Comparison of ENCODE assay signal across 8 cellular contexts in the genomic region with DNA sequence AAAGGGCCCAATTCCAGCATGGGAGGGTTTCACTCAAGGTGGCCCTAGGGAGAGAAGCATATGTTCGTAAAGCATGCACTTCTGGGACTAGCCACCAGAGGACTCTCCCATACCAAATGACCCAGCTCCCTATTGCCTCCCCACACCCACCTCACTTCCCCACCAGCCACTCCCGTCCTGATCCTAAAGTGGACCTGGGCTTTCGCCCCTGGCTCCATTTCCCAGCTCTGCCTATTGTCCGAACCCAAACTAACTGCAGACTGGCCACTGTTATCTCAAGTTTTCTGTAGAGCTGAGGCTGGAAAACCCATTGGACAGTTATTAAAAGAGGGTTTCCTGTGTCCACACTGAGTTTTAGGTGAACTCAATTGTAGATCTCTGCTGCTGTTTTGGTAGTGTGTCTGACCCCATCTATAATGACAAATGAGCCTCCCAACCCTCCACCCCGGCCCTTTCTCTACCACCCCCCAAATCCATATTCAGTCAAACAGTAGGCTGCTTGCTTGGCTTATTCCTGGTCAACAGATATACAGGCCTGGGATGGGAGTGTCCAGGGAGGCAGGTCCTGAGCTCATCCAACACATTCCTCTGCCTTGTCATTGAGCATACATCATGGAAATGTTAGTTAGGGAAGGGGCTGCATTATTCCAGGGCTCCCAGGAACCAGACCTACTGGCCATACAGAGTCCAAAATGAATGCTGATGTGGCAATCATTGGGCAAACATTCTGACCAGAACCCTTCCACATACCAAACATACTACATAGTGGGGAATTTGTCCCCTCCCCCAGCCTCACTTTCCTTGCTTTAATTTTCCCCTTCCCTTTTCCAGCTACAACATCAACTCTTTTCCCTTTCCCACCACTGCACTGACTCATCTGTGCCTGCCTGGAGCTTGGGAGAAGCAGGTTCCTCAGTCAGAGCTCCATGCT. TPM values are rescaled to one million over a fixed set of nuclear protein-coding genes. Genes with fewer than 3 reads are reported as not detected.
DNase-seq lines count a peak whose midpoint lies in the region; ATAC-seq, FAIRE-seq and TF ChIP-seq lines count a peak whose summit lies in the region.

No MANE protein-coding gene starts in this region.

- H3K27ac ChIP-seq in GM23248 (peak overlapping the region; percentile 71), KMS-11 (no peak overlapping the region), HepG2 (ENCODE audit: extremely low read length, insufficient read depth, low read length) (peak overlapping the region; percentile 63)

- CTCF ChIA-PET in HepG2 (lab: Yijun Ruan, JAX; ENCODE audit: low intra/inter-chr PET ratio, low total read pairs) = interaction anchor here (1.1 to 3.1 kb wide), 4 partner anchors 176 to 274 kb away, joined by 3 to 27 read pairs (median 12); a partner anchor contains a TSS

- H3F3A ChIP-seq in GM23248 (ENCODE audit: insufficient read depth) = peaks cover 12% of the 10 kb centered on the region

- H3K4me3 ChIP-seq in GM23248 (no peak overlapping the region), KMS-11 (IDR thresholded peaks at IDR 0.05; ENCODE audit: insufficient read depth, low read depth, low read length) (no peak overlapping the region), HepG2 (replicated peaks in 1 of 3; ENCODE audit: insufficient read depth in 1 of 3, low read depth in 2 of 3, low read length in 3 of 3) (peak overlapping the region; percentile 14 to 58 (median 52); a peak in 5 of 6 replicates)

- peaks cover 27% of the 10 kb centered on the region for H3K4me1 ChIP-seq in GM23248 (ENCODE audit: insufficient read depth)
- no peaks in the 10 kb centered on the region for H3K4me1 ChIP-seq in KMS-11 (ENCODE audit: low read depth, poor library complexity, severe bottlenecking)
- H3K4me1 ChIP-seq in HepG2 (ENCODE audit: insufficient read depth, low read length) = peaks cover 57% of the 10 kb centered on the region

- H3K4me2 ChIP-seq in GM23248 (ENCODE audit: unreplicated experiment) (peak overlapping the region; percentile 72), KMS-11 (no peak overlapping the region), HepG2 (ENCODE audit: low read depth, low read length) (peak overlapping the region; percentile 88)

- H2AFZ ChIP-seq in GM23248 (peak overlapping the region; percentile 83), KMS-11 (ENCODE audit: low read depth) (no peak overlapping the region; the same call in 1 of the 2 replicates), HepG2 (ENCODE audit: low read length) (no peak overlapping the region)

- 11 to 12% methylated on average over 5 of the region's 5 CpGs for WGBS in GM23248 (ENCODE audit: low coverage in 1 of 2, low lambda C conversion rate in 2 of 2, missing lambda C conversion rate in 2 of 2), 2 experiments
- 3% methylated on average over 5 of the region's 5 CpGs for WGBS in HepG2 (ENCODE audit: low lambda C conversion rate)

- TF ChIP-seq CTCF in KMS-11 (conservative IDR thresholded peaks at IDR 0.05; ENCODE audit: low read depth, low read length) (peak; percentile 76), HepG2 (CRISPR knock-in tag; IDR thresholded peaks at IDR 0.05) (peak; percentile 95)

- H3K9me2 ChIP-seq in GM23248 (ENCODE audit: insufficient read depth) = no peaks in the 10 kb centered on the region

- H3K9me3 ChIP-seq in GM23248 (ENCODE audit: low read depth) = no peaks in the 10 kb centered on the region
- no peaks in the 10 kb centered on the region for H3K9me3 ChIP-seq in HepG2 (ENCODE audit: low read length)

- H3K36me3 ChIP-seq in GM23248 (ENCODE audit: low read depth) = no peaks in the 10 kb centered on the region
- H3K36me3 ChIP-seq in KMS-11 (ENCODE audit: insufficient read depth) = no peaks in the 10 kb centered on the region
- no peaks in the 10 kb centered on the region for H3K36me3 ChIP-seq in HepG2 (replicated peaks in 1 of 2; ENCODE audit: control insufficient read depth in 1 of 2, insufficient read depth in 2 of 2, low read length in 2 of 2)

- POLR2A ChIA-PET in HepG2 (lab: Yijun Ruan, JAX) = interaction anchor here (0.8 to 3.1 kb wide), 25 partner anchors 10 to 274 kb away, joined by 3 to 43 read pairs (median 5); a partner anchor contains a TSS

- H3K9ac ChIP-seq in GM23248 (peak overlapping the region; percentile 59; the same call in 1 of the 2 replicates), KMS-11 (no peak overlapping the region), HepG2 (ENCODE audit: insufficient read depth, low read depth, low read length) (peak overlapping the region; percentile 70)

- H3K79me2 ChIP-seq in GM23248 (ENCODE audit: insufficient read depth) = no peaks in the 10 kb centered on the region
- H3K79me2 ChIP-seq in KMS-11 (ENCODE audit: insufficient read depth, low read depth) = no peaks in the 10 kb centered on the region
- H3K79me2 ChIP-seq in HepG2 (ENCODE audit: insufficient read depth, low read length) = no peaks in the 10 kb centered on the region

- TF ChIP-seq POLR2A in HepG2 (IDR thresholded peaks at IDR 0.05; ENCODE audit: insufficient read depth in 1 of 2, low read depth in 2 of 2, low read length in 2 of 2) = no peak

- DNase-seq in activated CD4-positive, CD25-positive, alpha-beta regulatory T cell treated with anti-CD3 and anti-CD28 coated beads, Interleukin-2, amount 50 U/mL, for 72 hours = peak; percentile 42
- DNase-seq in GM23248 = peak; percentile 81
- DNase-seq in SK-N-DZ (ENCODE audit: low spot score) = peak; percentile 66
- peak; percentile 86 for DNase-seq in cerebellum (ENCODE audit: low spot score)
- DNase-seq in HepG2 (ENCODE audit: low spot score) = peak; percentile 97
- DNase-seq in stimulated activated naive CD8-positive, alpha-beta T cell treated with anti-CD3 and anti-CD28 coated beads, Interleukin-15, Interleukin-2, amounts not matched to agents 100 U/mL and 50 U/mL, for 24 hours = peak; percentile 37

- TF ChIP-seq RAD21 in HepG2 (CRISPR knock-in tag; IDR thresholded peaks at IDR 0.05) = peak; percentile 96

- BruUV-seq in HepG2 (replicated peaks; lab: Mats Ljungman, UMichigan) = TSS peak; percentile 80

- in situ Hi-C loops in GM23248 (cut with MboI) = loop anchor here (5.0 kb wide), 1 partner anchor 276 kb away; no protein-coding TSS in a partner anchor
- in situ Hi-C loops in HepG2 (cut with HindIII; ENCODE audit: extremely low pct_ligation_motif_present, low pct_unique_long_range_greater_than_20kb) = loop anchor here (5.0 kb wide), 1 partner anchor 176 kb away; a partner anchor contains a TSS

- no peaks in the 10 kb centered on the region for H3K27me3 ChIP-seq in GM23248 (replicated peaks; ENCODE audit: insufficient read depth)
- H3K27me3 ChIP-seq in KMS-11 (ENCODE audit: insufficient read depth, low read depth) = no peaks in the 10 kb centered on the region
- no peaks in the 10 kb centered on the region for H3K27me3 ChIP-seq in HepG2 (ENCODE audit: control insufficient read depth in 1 of 2, insufficient read depth in 2 of 2, low read length in 2 of 2)

- no peaks in the 10 kb centered on the region for H4K20me1 ChIP-seq in GM23248 (ENCODE audit: insufficient read depth)
- H4K20me1 ChIP-seq in KMS-11 (ENCODE audit: insufficient read depth) = no peaks in the 10 kb centered on the region
- H4K20me1 ChIP-seq in HepG2 (ENCODE audit: insufficient read depth, low read length) = no peaks in the 10 kb centered on the region

- peak in 1 of 2 experiments; percentile 56; a peak in 1 of 4 replicates for TF ChIP-seq EP300 in HepG2 (IDR thresholded peaks at IDR 0.05; ENCODE audit: low read depth in 2 of 2, low read length in 2 of 2)
- TF ChIP-seq EP300 in HepG2 (CRISPR knock-in tag; IDR thresholded peaks at IDR 0.05; ENCODE audit: borderline replicate concordance) = peak; percentile 22; the same call in 1 of the 2 replicates

- peak; percentile 89 for FAIRE-seq in HepG2 (lab: Jason Lieb, UNC)

- intact Hi-C loops in HepG2 (cut with micrococcal nuclease; ENCODE audit: unreplicated experiment) = loop anchor here (1.0 to 5.0 kb wide), 4 partner anchors 17 to 275 kb away; no protein-coding TSS in a partner anchor

- no peak for ATAC-seq in activated CD4-positive, CD25-positive, alpha-beta regulatory T cell treated with anti-CD3 and anti-CD28 coated beads, Interleukin-2, amount 50 U/mL, for 24 hours
- ATAC-seq in HepG2 = peak; percentile 91
- ATAC-seq in stimulated activated naive CD8-positive, alpha-beta T cell treated with anti-CD3 and anti-CD28 coated beads, Interleukin-15, Interleukin-2, amounts not matched to agents 100 U/mL and 50 U/mL, for 24 hours = peak; percentile 66

TF ChIP-seq in HepG2, 621 proteins besides CTCF, POLR2A, EP300 and RAD21 (continues in another document):
- TF ChIP-seq SRSF4 (IDR thresholded peaks at IDR 0.05; ENCODE audit: low read depth, low read length, poor library complexity, severe bottlenecking) (no peak), RFXANK (CRISPR knock-in tag; IDR thresholded peaks at IDR 0.05) (no peak)

RNA-seq across cellular contexts. Expression of a gene that starts 59.2 kb away (rescaled TPM):
- total RNA-seq in GM23248 (2014; rRNA removed; shearing (Covaris generic)) = 0.63 and 3.7 TPM in 2 replicates
- polyA plus RNA-seq in GM23248 (2016; fragmentation: Nextera tagmentation; extraction: Ambion mirVana) (0.20 and 0.25 TPM in 2 replicates), HepG2 (2011; rRNA removed) (0.57 and 0.67 TPM in 2 replicates)
- 0.58 and 1.2 TPM in 2 replicates for polyA plus RNA-seq in SK-N-DZ (2014; cell fraction: cytosol; rRNA removed)
- polyA plus RNA-seq in SK-N-DZ (2014; cell fraction: nucleus; rRNA removed) = 1.7 and 2.0 TPM in 2 replicates
- total RNA-seq in cerebellum (2.2 TPM), HepG2 (2016; rRNA removed; fragmentation: Illumina TruSeq; extraction: Trizol) (0.13 and 0.24 TPM in 2 replicates)
- not detected in 2 replicates for total RNA-seq in HepG2 (2016; cell fraction: cytosol; rRNA removed; fragmentation: Illumina TruSeq; extraction: Trizol; ENCODE audit: low read depth)
- total RNA-seq in HepG2 (2016; cell fraction: insoluble cytoplasmic fraction; rRNA removed; fragmentation: Illumina TruSeq; extraction: Trizol) = 0.28 and 0.37 TPM in 2 replicates
- 0.03 TPM in 1 of 2 replicates, not detected in the other for total RNA-seq in HepG2 (2016; cell fraction: membrane; rRNA removed; fragmentation: Illumina TruSeq; extraction: Trizol)
- total RNA-seq in HepG2 (2016; cell fraction: nucleus; rRNA removed; fragmentation: Illumina TruSeq; extraction: Trizol) = 0.34 and 0.62 TPM in 2 replicates
- 0.24 and 0.28 TPM in 2 replicates for polyA plus RNA-seq in HepG2 (2011; cell fraction: cytosol; rRNA removed)
- polyA plus RNA-seq in HepG2 (2011; cell fraction: nucleus; rRNA removed) = 3.3 and 4.6 TPM in 2 replicates
- 0.71 and 0.97 TPM in 2 replicates for polyA plus RNA-seq in HepG2 (2012)
- polyA plus RNA-seq in HepG2 (2016; cell fraction: cytosol; fragmentation: Illumina TruSeq; extraction: Trizol; ENCODE audit: low read depth) = 0.10 TPM in 1 of 2 replicates, not detected in the other
- 0.05 and 0.14 TPM in 2 replicates for polyA plus RNA-seq in HepG2 (2016; cell fraction: insoluble cytoplasmic fraction; fragmentation: Illumina TruSeq; extraction: Trizol; ENCODE audit: low read depth)
- polyA plus RNA-seq in HepG2 (2016; cell fraction: membrane; fragmentation: Illumina TruSeq; extraction: Trizol; ENCODE audit: low read depth) = 0.07 TPM in 1 of 2 replicates, not detected in the other
- polyA plus RNA-seq in HepG2 (2016; cell fraction: nucleus; fragmentation: Illumina TruSeq; extraction: Trizol; ENCODE audit: insufficient read depth, low read depth) = 0.79 and 1.1 TPM in 2 replicates
- polyA minus RNA-seq in HepG2 (2011; rRNA and poly(A)+ RNA removed; ENCODE audit: low replicate concordance) = 0.92 and 11.5 TPM in 2 replicates
- polyA minus RNA-seq in HepG2 (2011; cell fraction: cytosol; rRNA and poly(A)+ RNA removed) = 0.20 and 0.70 TPM in 2 replicates
- polyA minus RNA-seq in HepG2 (2011; cell fraction: nucleus; rRNA and poly(A)+ RNA removed) = 0.99 and 1.4 TPM in 2 replicates

Comparison
In these comparisons a context has a peak if more than half of its experiments do, and no peak if none do; other contexts are left out.
1. DNase-seq: peak in every context shown above with its lines; median percentile 97 in HepG2; 86 in cerebellum; 81 in GM23248; 66 in SK-N-DZ; 42 in activated CD4-positive, CD25-positive, alpha-beta regulatory T cell treated with anti-CD3 and anti-CD28 coated beads, Interleukin-2, amount 50 U/mL, for 72 hours; 37 in stimulated activated naive CD8-positive, alpha-beta T cell treated with anti-CD3 and anti-CD28 coated beads, Interleukin-15, Interleukin-2, amounts not matched to agents 100 U/mL and 50 U/mL, for 24 hours.
2. ATAC-seq: peak in HepG2 (single experiment) and stimulated activated naive CD8-positive, alpha-beta T cell treated with anti-CD3 and anti-CD28 coated beads, Interleukin-15, Interleukin-2, amounts not matched to agents 100 U/mL and 50 U/mL, for 24 hours (single experiment); none in activated CD4-positive, CD25-positive, alpha-beta regulatory T cell treated with anti-CD3 and anti-CD28 coated beads, Interleukin-2, amount 50 U/mL, for 24 hours (0 of 2).
3. H3K4me3 ChIP-seq: peak in HepG2 (3 of 3); none in GM23248 (single experiment) and KMS-11 (single experiment).